ENCODE assay signal across 29 cellular contexts in the genomic region with DNA sequence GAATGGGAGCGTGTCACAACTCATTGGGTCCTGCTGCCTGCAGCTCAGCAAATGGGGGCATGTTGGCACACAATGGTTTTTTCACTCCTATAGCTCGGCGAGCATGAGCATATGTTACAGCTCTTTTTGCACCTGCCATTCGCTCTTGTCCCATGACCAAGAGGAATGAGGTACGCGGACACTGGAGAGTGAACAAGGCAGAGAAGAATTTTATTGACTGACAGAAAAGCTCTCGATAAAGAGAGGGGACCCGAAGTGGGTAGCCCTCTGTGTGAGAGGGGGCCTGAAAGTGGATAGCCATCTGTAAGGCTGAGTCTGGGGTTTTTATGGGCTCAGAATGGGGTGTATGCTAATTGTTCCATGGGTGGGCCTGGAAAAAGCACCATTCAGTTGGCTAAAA.
"Had no signal": no experiment of that assay in that cellular context is flagged by ENCODE, and none has a peak within 500 bp of the region (broad histone marks: within the 10 kb centered on the region; RNA-seq: fewer than 3 reads in every experiment).

No MANE protein-coding gene starts in this region.

- H3K4me1 ChIP-seq: body of pancreas, Peyer's patch had no signal

- H3K27ac ChIP-seq: body of pancreas, Peyer's patch had no signal

- DNase-seq: activated CD4-positive, alpha-beta T cell treated with anti-CD3 and anti-CD28 coated beads for 48 hours; activated CD4-positive, alpha-beta T cell treated with anti-CD3 and anti-CD28 coated beads, Interleukin-2, amount 50 U/mL, for 4 hours; activated CD4-positive, CD25-positive, alpha-beta regulatory T cell treated with anti-CD3 and anti-CD28 coated beads, Interleukin-2, amount 50 U/mL, for 72 hours; activated CD8-positive, alpha-beta memory T cell treated with anti-CD3 and anti-CD28 coated beads, Interleukin-2, amount 50 U/mL, for 48 hours; activated CD8-positive, alpha-beta T cell treated with anti-CD3 and anti-CD28 coated beads, Interleukin-2, amount 10 ng/mL, durations not matched to agents 7 days and 5 days; activated effector memory CD4-positive, alpha-beta T cell treated with Interleukin-2 at 50 U/mL for 16 hours; activated naive CD4-positive, alpha-beta T cell; activated naive CD8-positive, alpha-beta T cell treated with anti-CD3 and anti-CD28 coated beads, Interleukin-2, amount 50 U/mL, for 24 hours; activated T-cell treated with anti-CD3 and anti-CD28 coated beads, Interleukin-2, amount 50 U/mL, for 1 hour; amniotic stem cell; body of pancreas; central memory CD4-positive, alpha-beta T cell; MG63; MV-4-11; NCI-H1092 treated with DMSO at 0.1 percent for 48 hours; NCI-H1417 treated with DMSO at 0.1 percent for 48 hours; NCI-H1694; NCI-H2029; NCI-H345; NCI-H510A; NCI-H526 treated with DMSO at 0.1 percent for 48 hours; NK-92 treated with Interleukin-12 subunit alpha and Interleukin-12 subunit beta, amount 100 ng/mL, for 24 hours; OCI-M1; Peyer's patch; SHP77 treated with DMSO at 0.1 percent for 48 hours had no signal

- H3K27ac Mint-ChIP-seq: activated CD8-positive, alpha-beta T cell treated with anti-CD3 and anti-CD28 coated beads, Interleukin-2, amount 10 ng/mL, durations not matched to agents 7 days and 5 days; activated naive CD4-positive, alpha-beta T cell treated with anti-CD3 and anti-CD28 coated beads, Interleukin-2, amount 50 U/mL, for 72 hours; activated naive CD8-positive, alpha-beta T cell treated with anti-CD3 and anti-CD28 coated beads, Interleukin-2, amount 50 U/mL, for 24 hours; activated T-helper 1 cell treated with anti-CD3 and anti-CD28 coated beads, Interleukin-12 subunit alpha, Interleukin-12 subunit beta, Interleukin-2, Interleukin-4 antibody, amounts not matched to agents 30 ng/mL and 10 ng/mL and 1 ng/mL, durations not matched to agents 14 hours and 24 hours and 36 hours; T-helper 1 cell treated with Interleukin-12 subunit alpha and Interleukin-12 subunit beta and Interleukin-4 antibody, amounts not matched to agents 30 μg/mL and 1 μg/mL, for 36 hours had no signal

- H3K4me3 ChIP-seq: ascending aorta, body of pancreas, MG63, Peyer's patch had no signal

- H3K36me3 ChIP-seq: ascending aorta, MG63, Peyer's patch had no signal

- H3K27me3 ChIP-seq: ascending aorta, body of pancreas, MG63, Peyer's patch had no signal

- H3K4me3 Mint-ChIP-seq: activated CD8-positive, alpha-beta T cell treated with anti-CD3 and anti-CD28 coated beads, Interleukin-2, amount 10 ng/mL, durations not matched to agents 7 days and 5 days; activated naive CD8-positive, alpha-beta T cell treated with anti-CD3 and anti-CD28 coated beads, Interleukin-2, amount 50 U/mL, for 24 hours; activated T-helper 1 cell treated with anti-CD3 and anti-CD28 coated beads, Interleukin-12 subunit alpha, Interleukin-12 subunit beta, Interleukin-2, Interleukin-4 antibody, amounts not matched to agents 30 ng/mL and 10 ng/mL and 1 ng/mL, durations not matched to agents 14 hours and 24 hours and 36 hours; T-helper 1 cell treated with Interleukin-12 subunit alpha and Interleukin-12 subunit beta and Interleukin-4 antibody, amounts not matched to agents 30 μg/mL and 1 μg/mL, for 36 hours had no signal

- H3K27me3 Mint-ChIP-seq: activated naive CD8-positive, alpha-beta T cell treated with anti-CD3 and anti-CD28 coated beads, Interleukin-2, amount 50 U/mL, for 24 hours had no signal

- ATAC-seq: activated CD8-positive, alpha-beta T cell treated with anti-CD3 and anti-CD28 coated beads, Interleukin-2, amount 10 ng/mL, durations not matched to agents 7 days and 5 days; activated naive CD4-positive, alpha-beta T cell treated with anti-CD3 and anti-CD28 coated beads, Interleukin-2, amount 50 U/mL, for 72 hours; activated naive CD8-positive, alpha-beta T cell treated with anti-CD3 and anti-CD28 coated beads, Interleukin-2, amount 50 U/mL, for 24 hours; body of pancreas had no signal
